Comparison of ENCODE assay signal across 18 cellular contexts in the genomic region with DNA sequence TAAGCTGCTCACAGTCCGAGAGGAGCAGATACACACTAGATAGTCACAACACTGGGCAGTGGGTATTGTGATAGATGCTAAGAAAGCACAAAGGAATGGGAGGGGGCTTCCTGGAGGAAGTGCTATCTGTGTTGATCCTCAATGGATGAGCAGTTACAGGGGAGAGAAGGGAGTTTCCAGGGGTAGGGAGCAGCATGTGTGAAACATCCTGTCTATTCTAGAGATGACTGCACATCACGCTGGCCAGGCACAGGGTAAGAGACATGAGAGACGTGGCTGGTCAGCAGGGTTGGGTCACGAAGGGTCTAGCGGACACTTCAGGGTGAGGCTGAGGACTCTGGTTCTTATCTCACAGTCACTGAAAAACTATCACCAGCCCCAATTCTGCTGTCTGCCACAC.
DNase-seq lines count a peak whose midpoint lies in the region; ATAC-seq and TF ChIP-seq lines count a peak whose summit lies in the region.
"Had no signal": no experiment of that assay in that cellular context is flagged by ENCODE, and none has a peak within 500 bp of the region (broad histone marks: within the 10 kb centered on the region; RNA-seq: fewer than 3 reads in every experiment).

No MANE protein-coding gene starts in this region.

- TF ChIP-seq CTCF in breast epithelium (IDR thresholded peaks at IDR 0.05) = no peak
- no peak for TF ChIP-seq CTCF in MCF 10A (IDR thresholded peaks at IDR 0.05; ENCODE audit: unreplicated experiment)
- TF ChIP-seq CTCF in coronary artery (IDR thresholded peaks at IDR 0.05) = no peak
- no peak for TF ChIP-seq CTCF in spleen (IDR thresholded peaks at IDR 0.05 in 8 of 11, conservative IDR thresholded peaks at IDR 0.05 in 3 of 11)
- no peak for TF ChIP-seq CTCF in stomach (IDR thresholded peaks at IDR 0.05)

- H3K4me3 ChIP-seq in breast epithelium (no peak overlapping the region), coronary artery (no peak overlapping the region), spleen (no peak overlapping the region), stomach (no peak overlapping the region)
- H3K4me3 ChIP-seq: K562 had no signal

- no peaks in the 10 kb centered on the region for H3K36me3 ChIP-seq in breast epithelium
- H3K36me3 ChIP-seq in spleen = no peaks in the 10 kb centered on the region
- no peaks in the 10 kb centered on the region for H3K36me3 ChIP-seq in stomach

- no peaks in the 10 kb centered on the region for H3K27me3 Mint-ChIP-seq in MCF 10A (ENCODE audit: insufficient read depth, unreplicated experiment)

- peak overlapping the region; percentile 60 to 78 for H3K27ac ChIP-seq in breast epithelium
- H3K27ac ChIP-seq in coronary artery = peak overlapping the region; percentile 85 to 86
- no peak overlapping the region for H3K27ac ChIP-seq in spleen
- H3K27ac ChIP-seq in stomach = no peak overlapping the region
- H3K27ac ChIP-seq: 22Rv1 had no signal

- TF ChIP-seq EP300 in stomach (IDR thresholded peaks at IDR 0.05) = no peak

- no peaks in the 10 kb centered on the region for H3K9me3 ChIP-seq in breast epithelium
- no peaks in the 10 kb centered on the region for H3K9me3 ChIP-seq in spleen
- H3K9me3 ChIP-seq in stomach = no peaks in the 10 kb centered on the region

- H3K4me1 Mint-ChIP-seq in MCF 10A (ENCODE audit: insufficient read depth, unreplicated experiment) = peaks cover 14% of the 10 kb centered on the region
- H3K4me1 Mint-ChIP-seq: CD4-positive, CD25-positive, alpha-beta regulatory T cell had no signal

- BruUV-seq in MCF 10A (replicated peaks; lab: Mats Ljungman, UMichigan) = no TSS peak

- peak; percentile 45 for ATAC-seq in HG02981 (IDR thresholded peaks at IDR 0.05; ENCODE audit: unreplicated experiment)
- ATAC-seq: K562, Panc1 had no signal

- H3K36me3 Mint-ChIP-seq in MCF 10A (ENCODE audit: insufficient read depth, unreplicated experiment) = no peaks in the 10 kb centered on the region
- H3K36me3 Mint-ChIP-seq: CD4-positive, CD25-positive, alpha-beta regulatory T cell had no signal

- POLR2A ChIA-PET in MCF 10A (lab: Yijun Ruan, JAX) = interaction anchor here (0.9 kb wide), 1 partner anchor 18 kb away, joined by 3 read pairs; no protein-coding TSS in a partner anchor

- H3K27me3 ChIP-seq in breast epithelium (no peaks in the 10 kb centered on the region), spleen (replicated peaks in 1 of 7) (peaks cover 0 to 42% (median 0%) of the 10 kb centered on the region in 7 donors), stomach (peaks cover 0 to 12% (median 0%) of the 10 kb centered on the region in 3 donors)

- H3K27ac Mint-ChIP-seq in MCF 10A (ENCODE audit: low read depth, unreplicated experiment) = no peak overlapping the region
- H3K27ac Mint-ChIP-seq: CD4-positive, CD25-positive, alpha-beta regulatory T cell; HFFc6 had no signal

- no peaks in the 10 kb centered on the region for H3K9me3 Mint-ChIP-seq in MCF 10A (ENCODE audit: unreplicated experiment)

- no peak overlapping the region for H3K4me3 Mint-ChIP-seq in MCF 10A (ENCODE audit: unreplicated experiment)
- H3K4me3 Mint-ChIP-seq: CD4-positive, CD25-positive, alpha-beta regulatory T cell; HFFc6 had no signal

- WGBS in spleen, 5 donors = 49 to 70% (median 58%) methylated on average over 5 of the region's 5 CpGs
- 64 to 78% (median 65%) methylated on average over 5 of the region's 5 CpGs for WGBS in stomach, 5 donors

- CTCF ChIA-PET in MCF 10A (lab: Yijun Ruan, JAX) = interaction anchor here (1.0 kb wide), 1 partner anchor 10 kb away, joined by 5 read pairs; no protein-coding TSS in a partner anchor

- peak in 1 of 2 donors; percentile 12 for DNase-seq in breast epithelium (ENCODE audit: low spot score in 2 of 2)
- DNase-seq in MCF 10A (ENCODE audit: unreplicated experiment) = no peak
- no peak for DNase-seq in coronary artery (ENCODE audit: low spot score)
- peak; percentile 29 for DNase-seq in spleen
- DNase-seq in T-helper 2 cell = no peak
- no peak for DNase-seq in NCI-H2171 treated with DMSO at 0.1 percent for 48 hours (lab: John Stamatoyannopoulos, UW)
- no peak for DNase-seq in stomach
- DNase-seq: AML-193; CD4-positive, CD25-positive, alpha-beta regulatory T cell; COR-L47; HFFc6; MV-4-11; NCI-H1694 treated with DMSO at 0.1 percent for 48 hours; NCI-H510A treated with DMSO at 0.1 percent for 48 hours had no signal

- TF ChIP-seq POLR2A in breast epithelium (IDR thresholded peaks at IDR 0.05) = no peak
- no peak for TF ChIP-seq POLR2A in spleen (IDR thresholded peaks at IDR 0.05)
- no peak for TF ChIP-seq POLR2A in stomach (IDR thresholded peaks at IDR 0.05)

- intact Hi-C loops in breast epithelium (cut with DNase I; ENCODE audit: low total_unique reads) = no loop called here
- intact Hi-C loops in MCF 10A (cut with micrococcal nuclease) = no loop called here
- intact Hi-C loops in spleen (cut with DNase I; ENCODE audit: low total_unique reads) = no loop called here
- intact Hi-C loops in stomach (cut with DNase I; ENCODE audit: low total_unique reads) = no loop called here

- H3K4me1 ChIP-seq in breast epithelium = no peaks in the 10 kb centered on the region
- H3K4me1 ChIP-seq in spleen = peaks cover 0 to 6% (median 0%) of the 10 kb centered on the region in 6 donors
- H3K4me1 ChIP-seq in stomach = no peaks in the 10 kb centered on the region

Comparison
In these comparisons a context has a peak if more than half of its experiments do, and no peak if none do; other contexts are left out.
1. H3K27ac ChIP-seq: peak in breast epithelium (2 of 2) and coronary artery (2 of 2); none in spleen (0 of 8) and stomach (0 of 5).